ENCODE assay signal across 8 cellular contexts in genomic region chr1:202967684-202968281, GRCh38. TPM values are rescaled to one million over a fixed set of nuclear protein-coding genes. Genes with fewer than 3 reads are reported as not detected.
DNase-seq lines count a peak whose midpoint lies in the region; ATAC-seq and TF ChIP-seq lines count a peak whose summit lies in the region.

No MANE protein-coding gene starts in this region.

- H3K4me1 ChIP-seq in PC-3 (ENCODE audit: insufficient read depth, low read length) (peaks cover 19% of the 10 kb centered on the region), tibial nerve (peaks cover 0 to 24% (median 3%) of the 10 kb centered on the region in 4 donors)

- TF ChIP-seq EP300 in tibial nerve (IDR thresholded peaks at IDR 0.05), result no peak

- no peaks in the 10 kb centered on the region for H3F3A ChIP-seq in PC-3 (ENCODE audit: low read length, unreplicated experiment)

- H3K79me2 ChIP-seq in PC-3 (ENCODE audit: low read length), result peaks cover 13% of the 10 kb centered on the region

- H3K36me3 ChIP-seq in PC-3 (ENCODE audit: low read depth, low read length), result peaks cover 13% of the 10 kb centered on the region; the same call in 1 of the 2 replicates
- H3K36me3 ChIP-seq in tibial nerve, result peaks cover 0 to 25% (median 0%) of the 10 kb centered on the region in 3 donors

- H3K4me2 ChIP-seq in PC-3 (ENCODE audit: low read length), result peak overlapping the region; percentile 86

- H2AFZ ChIP-seq in PC-3 (ENCODE audit: low read length), result peak overlapping the region; percentile 95

- no peaks in the 10 kb centered on the region for H4K20me1 ChIP-seq in PC-3 (ENCODE audit: low read length)

- WGBS in tibial nerve, 2 donors, result 3 to 6% methylated on average over 21 of the region's 21 CpGs

- no TSS peak for BruUV-seq in PC-3 (replicated peaks; lab: Mats Ljungman, UMichigan)

- H3K27me3 ChIP-seq in PC-3 (ENCODE audit: low read length) (peaks cover 10% of the 10 kb centered on the region), tibial nerve (no peaks in the 10 kb centered on the region)

- H3K4me3 ChIP-seq in PC-3 (ENCODE audit: low read length), result peak overlapping the region; percentile 75
- peak overlapping the region; percentile 58 to 88 (median 76) for H3K4me3 ChIP-seq in tibial nerve

- H3K27ac ChIP-seq in PC-3 (ENCODE audit: low read length) (no peak overlapping the region), cingulate gyrus (ENCODE audit: low read depth, low read length) (peak overlapping the region; percentile 55), tibial nerve (peak overlapping the region; percentile 9 to 98 (median 97))

- TF ChIP-seq POLR2A in tibial nerve (IDR thresholded peaks at IDR 0.05), result no peak

- POLR2A ChIA-PET in PC-3 (lab: Charles Lee; ENCODE audit: unreplicated experiment), result no interaction called here

- H3K9me3 ChIP-seq in PC-3 (ENCODE audit: low read length) (no peaks in the 10 kb centered on the region), tibial nerve (no peaks in the 10 kb centered on the region)

- intact Hi-C loops in PC-3 (cut with micrococcal nuclease), result loop anchor here (1.0 to 2.0 kb wide), 3 partner anchors 31 to 157 kb away; partner anchors contain the start of gene PCAT6

- DNase-seq in NCI-H2171 treated with DMSO at 0.1 percent for 48 hours (lab: John Stamatoyannopoulos, UW) (peak; percentile 20), NCI-H2171 (lab: John Stamatoyannopoulos, UW) (no peak), PC-3 (no peak), medulla oblongata (ENCODE audit: extremely low spot score) (peak; percentile 59), tibial nerve (ENCODE audit: low spot score in 2 of 2) (no peak), T-helper 9 cell (no peak)

- TF ChIP-seq CTCF in PC-3 (conservative IDR thresholded peaks at IDR 0.05; ENCODE audit: low read depth, low read length) (no peak), tibial nerve (IDR thresholded peaks at IDR 0.05) (no peak)

- ATAC-seq in HG02678 (IDR thresholded peaks at IDR 0.05; ENCODE audit: unreplicated experiment) (peak; percentile 13), PC-3 (no peak)

- H3K9me2 ChIP-seq in PC-3 (replicated peaks; ENCODE audit: low read length), result no peaks in the 10 kb centered on the region

- CTCF ChIA-PET in PC-3 (lab: Charles Lee), result no interaction called here

- peak overlapping the region; percentile 49 for H3K9ac ChIP-seq in PC-3 (ENCODE audit: low read length)

RNA-seq across cellular contexts. Expression of gene CYB5R1, which starts 0.7 kb away (rescaled TPM):
- 58.7 and 66.2 TPM in 2 replicates for total RNA-seq in PC-3 (2014; rRNA removed)
- total RNA-seq in tibial nerve, result 10 to 100 TPM; 36.6 to 48.9 (median 42.2) TPM

RNA-seq across cellular contexts. Expression of gene ADIPOR1, which starts 9.7 kb away (rescaled TPM):
- total RNA-seq in PC-3 (2014; rRNA removed), result 137 and 150 TPM in 2 replicates
- total RNA-seq in tibial nerve, result 10 to 100 TPM; 68.6 to 95.1 (median 80.1) TPM

RNA-seq across cellular contexts. Expression of gene TMEM183A, which starts 39.4 kb away (rescaled TPM):
- total RNA-seq in PC-3 (2014; rRNA removed), result 119 and 122 TPM in 2 replicates
- total RNA-seq in tibial nerve, result 10 to 100 TPM; 64.3 to 80.6 (median 74.7) TPM

RNA-seq across cellular contexts. Expression of gene KLHL12, which starts 40.7 kb away (rescaled TPM):
- total RNA-seq in PC-3 (2014; rRNA removed) (25.2 and 26.7 TPM in 2 replicates), tibial nerve (10 to 100 TPM; 15.3 to 23.4 (median 20.8) TPM)

RNA-seq across cellular contexts. Expression of gene PPFIA4, which starts 58.5 kb away (rescaled TPM):
- total RNA-seq in PC-3 (2014; rRNA removed) (3.4 and 12.1 TPM in 2 replicates), tibial nerve (10 to 100 TPM in 1 of 4 donors, under 1 TPM in 3; under 0.01 to 24.6 (median 0.30) TPM)

Comparison
In these comparisons a context has a peak if more than half of its experiments do, and no peak if none do; other contexts are left out.
1. DNase-seq: peak in NCI-H2171 treated with DMSO at 0.1 percent for 48 hours (single experiment) and medulla oblongata (single experiment); none in NCI-H2171 (single experiment), PC-3 (single experiment), tibial nerve (0 of 2) and T-helper 9 cell (single experiment).